In the genomic region with DNA sequence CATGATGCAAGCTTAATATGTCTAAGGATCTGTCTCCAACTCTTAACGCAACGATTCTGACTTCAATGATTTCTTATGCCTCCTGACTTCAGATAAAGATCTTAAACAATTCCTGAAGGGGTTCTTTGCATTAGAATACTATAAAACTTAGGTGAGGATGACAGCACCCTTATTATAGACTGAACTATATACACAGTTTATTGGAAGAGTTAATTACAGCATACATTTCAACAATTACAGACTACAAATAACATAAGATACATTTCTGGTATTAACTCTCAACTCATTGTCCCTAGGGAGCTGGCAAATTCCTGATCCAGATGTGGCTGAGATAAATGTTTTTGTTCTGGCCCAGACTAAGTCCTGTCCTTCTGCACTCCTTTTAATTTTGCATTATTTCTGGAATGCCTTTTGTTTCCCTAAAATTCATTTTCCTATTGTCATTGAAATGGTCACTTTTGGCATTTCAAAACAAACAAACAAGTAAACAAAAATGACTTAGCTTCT, we compare ENCODE assay signal across 20 cellular contexts.
DNase-seq lines count a peak whose midpoint lies in the region; ATAC-seq, FAIRE-seq and TF ChIP-seq lines count a peak whose summit lies in the region.
"Had no signal": no experiment of that assay in that cellular context is flagged by ENCODE, and none has a peak within 500 bp of the region (broad histone marks: within the 10 kb centered on the region; RNA-seq: fewer than 3 reads in every experiment).

No MANE protein-coding gene starts in this region.

- H3K79me2 ChIP-seq in H1 (ENCODE audit: control insufficient read depth in 1 of 2, insufficient read depth in 2 of 2, low read length in 2 of 2) (no peaks in the 10 kb centered on the region), hepatocyte (no peaks in the 10 kb centered on the region), HepG2 (ENCODE audit: insufficient read depth, low read length) (no peaks in the 10 kb centered on the region)

- ATAC-seq in HepG2, result no peak
- ATAC-seq in GM21619 (IDR thresholded peaks at IDR 0.05; ENCODE audit: unreplicated experiment), result no peak
- ATAC-seq: A549; CD8-positive, alpha-beta T cell; HCT116 had no signal

- DNase-seq in H1 (ENCODE audit: low read depth in 1 of 2, low spot score in 2 of 2), result no peak
- DNase-seq in hepatocyte (ENCODE audit: low spot score), result no peak
- no peak for DNase-seq in nephron progenitor cell
- no peak for DNase-seq in HepG2 (ENCODE audit: low spot score)
- no peak for DNase-seq in NCI-H2107 (lab: John Stamatoyannopoulos, UW)
- no peak for DNase-seq in mesenteric fat pad (ENCODE audit: low spot score)
- DNase-seq: CD8-positive, alpha-beta T cell; COR-L47; DMS153; DMS79 treated with DMSO at 0.1 percent for 48 hours; EL had no signal

- peaks cover 18% of the 10 kb centered on the region for H3K4me1 ChIP-seq in HEK293 (ENCODE audit: control insufficient read depth, insufficient read depth, low read length)
- H3K4me1 ChIP-seq in H1 (replicated peaks in 1 of 4; ENCODE audit: control insufficient read depth in 3 of 4, insufficient read depth in 4 of 4, low read length in 3 of 4), result peaks cover 4 to 12% (median 11%) of the 10 kb centered on the region in 4 experiments
- peaks cover 17% of the 10 kb centered on the region for H3K4me1 ChIP-seq in hepatocyte (ENCODE audit: insufficient read depth)
- H3K4me1 ChIP-seq in HepG2 (ENCODE audit: insufficient read depth, low read length), result no peaks in the 10 kb centered on the region
- H3K4me1 ChIP-seq: A549 had no signal

- H3K36me3 ChIP-seq in HEK293 (ENCODE audit: control insufficient read depth in 2 of 2, insufficient read depth in 1 of 2, low read length in 2 of 2) (no peaks in the 10 kb centered on the region), H1 (ENCODE audit: control insufficient read depth in 2 of 4, insufficient read depth in 4 of 4, low read length in 3 of 4) (no peaks in the 10 kb centered on the region), hepatocyte (replicated peaks; ENCODE audit: insufficient read depth, low read depth) (no peaks in the 10 kb centered on the region), HepG2 (replicated peaks in 1 of 2; ENCODE audit: control insufficient read depth in 1 of 2, insufficient read depth in 2 of 2, low read length in 2 of 2) (no peaks in the 10 kb centered on the region)

- no peaks in the 10 kb centered on the region for H3K23me2 ChIP-seq in H1 (ENCODE audit: low read depth, low read length)

- no peaks in the 10 kb centered on the region for H3K27me3 Mint-ChIP-seq in nephron progenitor cell (ENCODE audit: low read depth, poor library complexity)

- H3K27ac Mint-ChIP-seq in nephron progenitor cell, result peak overlapping the region; percentile 55
- H3K27ac Mint-ChIP-seq: CD14-positive monocyte; CD8-positive, alpha-beta T cell had no signal

- H3K4me3 Mint-ChIP-seq in nephron progenitor cell, result peak overlapping the region; percentile 2
- H3K4me3 Mint-ChIP-seq: CD14-positive monocyte; CD8-positive, alpha-beta T cell had no signal

- H2BK20ac ChIP-seq in H1 (ENCODE audit: low read length), result no peak overlapping the region

- no peak overlapping the region for H4K5ac ChIP-seq in H1 (ENCODE audit: insufficient read length, low read depth, low read length)

- TF ChIP-seq POLR2A in H1 (IDR thresholded peaks at IDR 0.05; ENCODE audit: control extremely low read depth in 1 of 2, low read depth in 2 of 2, low read length in 2 of 2), result no peak
- no peak for TF ChIP-seq POLR2A in HepG2 (IDR thresholded peaks at IDR 0.05; ENCODE audit: insufficient read depth in 1 of 2, low read depth in 2 of 2, low read length in 2 of 2)

- no peak for TF ChIP-seq CTCF in HEK293 (tag by site-specific recombination; IDR thresholded peaks at IDR 0.05)
- no peak for TF ChIP-seq CTCF in H1 (IDR thresholded peaks at IDR 0.05; ENCODE audit: control extremely low read depth in 1 of 3, insufficient read depth in 1 of 3, low read depth in 1 of 3, low read length in 3 of 3)
- TF ChIP-seq CTCF in hepatocyte (IDR thresholded peaks at IDR 0.05; ENCODE audit: poor library complexity), result no peak
- TF ChIP-seq CTCF in nephron progenitor cell (IDR thresholded peaks at IDR 0.05), result no peak
- no peak for TF ChIP-seq CTCF in HepG2 (CRISPR knock-in tag; IDR thresholded peaks at IDR 0.05)

- H2BK15ac ChIP-seq in H1 (ENCODE audit: low read length), result no peak overlapping the region

- H4K20me1 ChIP-seq in H1 (replicated peaks in 1 of 2; ENCODE audit: control insufficient read depth in 1 of 2, insufficient read depth in 2 of 2, low read length in 2 of 2) (no peaks in the 10 kb centered on the region), hepatocyte (ENCODE audit: insufficient read depth, poor library complexity, severe bottlenecking) (no peaks in the 10 kb centered on the region), HepG2 (ENCODE audit: insufficient read depth, low read length) (no peaks in the 10 kb centered on the region)

- in situ Hi-C loops in HepG2 (cut with HindIII; ENCODE audit: extremely low pct_ligation_motif_present, low pct_unique_long_range_greater_than_20kb), result no loop called here

- H4K91ac ChIP-seq in H1 (replicated peaks; ENCODE audit: insufficient read length, low read length), result no peak overlapping the region

- no peak overlapping the region for H2BK12ac ChIP-seq in H1 (ENCODE audit: low read depth, low read length)

- H3K18ac ChIP-seq in H1 (ENCODE audit: extremely low read depth, low read length), result no peak overlapping the region

- 91% methylated on average over 2 of the region's 2 CpGs; no CpG with 5 or more reads in 1 of the 2 experiments for WGBS in H1 (ENCODE audit: extremely low coverage in 1 of 2, insufficient coverage in 1 of 2, insufficient read length in 1 of 2, insufficient replicate concordance in 2 of 2, low coverage in 1 of 2, low lambda C conversion rate in 2 of 2, missing lambda C conversion rate in 1 of 2), 2 experiments
- 61% methylated on average over 2 of the region's 2 CpGs for WGBS in hepatocyte (ENCODE audit: low lambda C conversion rate, missing lambda C conversion rate)
- 0% methylated on average over 2 of the region's 2 CpGs for WGBS in HepG2 (ENCODE audit: low lambda C conversion rate)

- H3K23ac ChIP-seq in H1 (ENCODE audit: insufficient read length), result no peak overlapping the region

- POLR2A ChIA-PET in HEK293 (lab: Yijun Ruan, JAX), result no interaction called here
- POLR2A ChIA-PET in H1 (lab: Charles Lee; ENCODE audit: partially characterized antibody), result no interaction called here
- POLR2A ChIA-PET in HepG2 (lab: Yijun Ruan, JAX), result no interaction called here

- H3K9me3 ChIP-seq in HEK293 (ENCODE audit: control insufficient read depth, insufficient read depth, low read depth, low read length) (no peaks in the 10 kb centered on the region), H1 (ENCODE audit: insufficient read depth in 2 of 2, low read depth in 1 of 2, low read length in 1 of 2) (no peaks in the 10 kb centered on the region), hepatocyte (ENCODE audit: low read depth) (no peaks in the 10 kb centered on the region), HepG2 (ENCODE audit: low read length) (no peaks in the 10 kb centered on the region)
- H3K9me3 ChIP-seq: A549 had no signal

- H2BK5ac ChIP-seq in H1 (ENCODE audit: low read depth, low read length), result no peak overlapping the region

- TF ChIP-seq EP300 in H1 (IDR thresholded peaks at IDR 0.05; ENCODE audit: borderline replicate concordance in 1 of 2, low read depth in 2 of 2, low read length in 2 of 2), result no peak
- no peak for TF ChIP-seq EP300 in HepG2 (IDR thresholded peaks at IDR 0.05; ENCODE audit: low read depth in 2 of 2, low read length in 2 of 2)
- TF ChIP-seq EP300 in HepG2 (CRISPR knock-in tag; IDR thresholded peaks at IDR 0.05; ENCODE audit: borderline replicate concordance), result no peak

- no peak overlapping the region for H3K4me3 ChIP-seq in HEK293 (ENCODE audit: low read depth, low read length)
- H3K4me3 ChIP-seq in H1 (ENCODE audit: extremely low read depth in 1 of 4, insufficient read depth in 2 of 4, low read depth in 3 of 4, low read length in 4 of 4), result no peak overlapping the region
- no peak overlapping the region for H3K4me3 ChIP-seq in hepatocyte
- H3K4me3 ChIP-seq in HepG2 (replicated peaks in 1 of 3; ENCODE audit: insufficient read depth in 1 of 3, low read depth in 2 of 3, low read length in 3 of 3), result no peak overlapping the region
- H3K4me3 ChIP-seq: A549 had no signal

- TF ChIP-seq RAD21 in H1 (IDR thresholded peaks at IDR 0.05 in 1 of 2, conservative IDR thresholded peaks at IDR 0.05 in 1 of 2; ENCODE audit: low read depth in 2 of 2, low read length in 2 of 2) (no peak), HepG2 (CRISPR knock-in tag; IDR thresholded peaks at IDR 0.05) (no peak)

- CTCF ChIA-PET in HEK293 (lab: Yijun Ruan, JAX) (interaction anchor here (0.7 kb wide), 1 partner anchor 1111 kb away, joined by 3 read pairs; no protein-coding TSS in a partner anchor), H1 (lab: Charles Lee; ENCODE audit: partially characterized antibody) (no interaction called here), HepG2 (lab: Yijun Ruan, JAX; ENCODE audit: low intra/inter-chr PET ratio, low total read pairs) (no interaction called here)

- peak; percentile 45 for FAIRE-seq in H1 (lab: Jason Lieb, UNC)
- FAIRE-seq in HepG2 (lab: Jason Lieb, UNC), result no peak
- FAIRE-seq: D721Med, G401.6, GM12891, H54 had no signal

- H3K4ac ChIP-seq in H1 (replicated peaks; ENCODE audit: insufficient read length, low read depth, low read length), result no peak overlapping the region

- intact Hi-C loops in HepG2 (cut with micrococcal nuclease; ENCODE audit: unreplicated experiment), result no loop called here

- H3K9ac ChIP-seq in H1 (replicated peaks in 1 of 4; ENCODE audit: extremely low read depth in 1 of 4, low read depth in 3 of 4, low read length in 3 of 4), result no peak overlapping the region
- H3K9ac ChIP-seq in HepG2 (ENCODE audit: insufficient read depth, low read depth, low read length), result no peak overlapping the region

- H3K27ac ChIP-seq in HEK293 (ENCODE audit: extremely low read depth, low read depth, low read length) (no peak overlapping the region), H1 (ENCODE audit: low read depth, low read length) (no peak overlapping the region), hepatocyte (peak overlapping the region; percentile 87), HepG2 (ENCODE audit: extremely low read length, insufficient read depth, low read length) (no peak overlapping the region)
- H3K27ac ChIP-seq: A549 had no signal

- no peaks in the 10 kb centered on the region for H3K27me3 ChIP-seq in H1 (replicated peaks in 1 of 4; ENCODE audit: control insufficient read depth in 3 of 4, extremely low read depth in 1 of 4, insufficient read depth in 3 of 4, low read length in 3 of 4)
- H3K27me3 ChIP-seq in hepatocyte, result no peaks in the 10 kb centered on the region
- 0 out of 5 replicates have a peak, but pooled peaks cover 0 to 4% of the 10 kb centered on the region in 2 experiments for H3K27me3 ChIP-seq in HepG2 (ENCODE audit: control insufficient read depth in 1 of 2, insufficient read depth in 2 of 2, low read length in 2 of 2)

- no peaks in the 10 kb centered on the region for H3K79me1 ChIP-seq in H1 (ENCODE audit: low read depth, low read length)

- peaks cover 43% of the 10 kb centered on the region for H3K4me1 Mint-ChIP-seq in nephron progenitor cell
- H3K4me1 Mint-ChIP-seq: CD14-positive monocyte had no signal

- H3K56ac ChIP-seq in H1 (replicated peaks; ENCODE audit: insufficient read length, low read depth, low read length), result no peak overlapping the region

- BruUV-seq in HepG2 (replicated peaks; lab: Mats Ljungman, UMichigan), result no TSS peak

- no peak overlapping the region for H3K14ac ChIP-seq in H1 (ENCODE audit: insufficient read length)

- no peaks in the 10 kb centered on the region for H3K9me2 ChIP-seq in hepatocyte (replicated peaks; ENCODE audit: insufficient read depth)

- H3K36me3 Mint-ChIP-seq in nephron progenitor cell (ENCODE audit: low read depth), result no peaks in the 10 kb centered on the region
- H3K36me3 Mint-ChIP-seq: CD14-positive monocyte; CD8-positive, alpha-beta T cell had no signal

- H2AK5ac ChIP-seq in H1 (ENCODE audit: low read depth, low read length), result no peak overlapping the region

- no peak overlapping the region for H2AFZ ChIP-seq in H1 (ENCODE audit: low read length)
- H2AFZ ChIP-seq in hepatocyte, result no peak overlapping the region
- no peak overlapping the region for H2AFZ ChIP-seq in HepG2 (ENCODE audit: low read length)

- H4K8ac ChIP-seq in H1 (ENCODE audit: extremely low read depth, insufficient read depth, low read length), result no peak overlapping the region

- no peak overlapping the region for H3K4me2 ChIP-seq in H1 (ENCODE audit: insufficient read depth in 1 of 2, low read depth in 2 of 2, low read length in 2 of 2)
- H3K4me2 ChIP-seq in hepatocyte, result peak overlapping the region; percentile 55
- H3K4me2 ChIP-seq in HepG2 (ENCODE audit: low read depth, low read length), result no peak overlapping the region
- H3K4me2 ChIP-seq: A549 had no signal

- H2BK120ac ChIP-seq in H1 (replicated peaks; ENCODE audit: low read depth, low read length), result no peak overlapping the region

- H3K9me3 Mint-ChIP-seq in nephron progenitor cell, result peaks cover 7% of the 10 kb centered on the region
- H3K9me3 Mint-ChIP-seq: CD14-positive monocyte; CD8-positive, alpha-beta T cell had no signal
